ENCODE assay signal across 8 cellular contexts in genomic region chr15:33126559-33127290, GRCh38.
DNase-seq lines count a peak whose midpoint lies in the region; ATAC-seq and TF ChIP-seq lines count a peak whose summit lies in the region.

No MANE protein-coding gene starts in this region.

- H2AFZ ChIP-seq in Karpas-422 (ENCODE audit: low read length), result no peak overlapping the region

- no peak overlapping the region for H3K9ac ChIP-seq in Karpas-422 (ENCODE audit: low read length)

- H3K36me3 ChIP-seq in Karpas-422 (ENCODE audit: insufficient read depth, low read length), result no peaks in the 10 kb centered on the region

- H3K27ac ChIP-seq in Karpas-422 (ENCODE audit: low read length), result no peak overlapping the region
- H3K27ac ChIP-seq in RWPE1, result peak overlapping the region; percentile 59

- TF ChIP-seq CTCF in RWPE1 (conservative IDR thresholded peaks at IDR 0.05; ENCODE audit: low read depth), result no peak

- no peaks in the 10 kb centered on the region for H3K79me2 ChIP-seq in Karpas-422 (ENCODE audit: low read length)

- H3K27me3 ChIP-seq in Karpas-422 (ENCODE audit: low read length), result no peaks in the 10 kb centered on the region

- H3K4me2 ChIP-seq in Karpas-422 (ENCODE audit: low read depth, low read length, poor library complexity, severe bottlenecking), result no peak overlapping the region

- no peaks in the 10 kb centered on the region for H3K9me2 ChIP-seq in Karpas-422 (replicated peaks; ENCODE audit: insufficient read depth, low read length)

- peaks cover 4% of the 10 kb centered on the region; the same call in 1 of the 2 replicates for H3K4me1 ChIP-seq in Karpas-422 (ENCODE audit: low read length)

- ATAC-seq in HG02973 (IDR thresholded peaks at IDR 0.05; ENCODE audit: unreplicated experiment), result no peak

- no peak overlapping the region for H3K4me3 ChIP-seq in Karpas-422 (ENCODE audit: low read length)

- POLR2A ChIA-PET in RWPE1 (lab: Yijun Ruan, JAX; ENCODE audit: low non-redundant PET), result no interaction called here

- no peaks in the 10 kb centered on the region for H3K9me3 ChIP-seq in Karpas-422 (ENCODE audit: low read length)

- no peaks in the 10 kb centered on the region for H4K20me1 ChIP-seq in Karpas-422 (ENCODE audit: insufficient read depth, low read depth, low read length)

- CTCF ChIA-PET in RWPE1 (lab: Yijun Ruan, JAX), result interaction anchor here (1.0 kb wide), 1 partner anchor 41 kb away, joined by 3 read pairs; no protein-coding TSS in a partner anchor

- DNase-seq in CD1c-positive myeloid dendritic cell (ENCODE audit: extremely low spot score) (peak; percentile 54), Karpas-422 (peak; percentile 53), RWPE1 (ENCODE audit: low spot score) (peak; percentile 83), iPS-NIHi11 (ENCODE audit: low spot score) (peak; percentile 67), cerebellar nuclear complex (lab: John Stamatoyannopoulos, UW) (no peak)
- DNase-seq in activated naive CD8-positive, alpha-beta T cell treated with anti-CD3 and anti-CD28 coated beads, Interleukin-2, amount 50 U/mL, for 16 hours (ENCODE audit: low read depth, low spot score), result peak; percentile 40
- DNase-seq in stimulated activated CD4-positive, alpha-beta T cell treated with anti-CD3 and anti-CD28 coated beads, Interleukin-1b, Interleukin-23, amount 100 ng/mL, for 1 hour (ENCODE audit: low read depth in 2 of 2), result peak; percentile 10 to 25

Comparison
In these comparisons a context has a peak if more than half of its experiments do, and no peak if none do; other contexts are left out.
1. DNase-seq: peak in CD1c-positive myeloid dendritic cell (single experiment), Karpas-422 (single experiment), RWPE1 (single experiment), activated naive CD8-positive, alpha-beta T cell treated with anti-CD3 and anti-CD28 coated beads, Interleukin-2, amount 50 U/mL, for 16 hours (single experiment), iPS-NIHi11 (single experiment) and stimulated activated CD4-positive, alpha-beta T cell treated with anti-CD3 and anti-CD28 coated beads, Interleukin-1b, Interleukin-23, amount 100 ng/mL, for 1 hour (2 of 2); none in cerebellar nuclear complex (0 of 2).